Comparison of ENCODE assay signal across 7 cellular contexts in genomic region chr12:6889775-6890573, GRCh38. TPM values are rescaled to one million over a fixed set of nuclear protein-coding genes. Genes with fewer than 3 reads are reported as not detected.
DNase-seq lines count a peak whose midpoint lies in the region; ATAC-seq and TF ChIP-seq lines count a peak whose summit lies in the region.
"Not testable (repeated sequence)": the region's sequence is repeated elsewhere in the genome, so short reads cannot be mapped to it uniquely, and the experiment has no call there.

No MANE protein-coding gene starts in this region.

- not testable (repeated sequence) for ATAC-seq in RWPE2 (ENCODE audit: low read depth); activated T-helper 17 cell treated with anti-CD3 and anti-CD28 coated beads, Interleukin-2, amount 50 U/mL, for 72 hours (replicated peaks); natural killer cell treated with Interleukin-12 subunit alpha and Interleukin-12 subunit beta and Interleukin-15 and Interleukin-18, amount 100 ng/mL, for 72 hours

- H3K4me1 ChIP-seq in HEK293 (ENCODE audit: control insufficient read depth, insufficient read depth, low read length); RWPE2 (ENCODE audit: insufficient read depth, poor library complexity, severe bottlenecking); colonic mucosa: not testable (repeated sequence)
- H3K4me1 ChIP-seq in iPS-15b (ENCODE audit: control insufficient read depth, insufficient read depth, low read length) (peaks cover 18% of the 10 kb centered on the region), smooth muscle cell (ENCODE audit: low read depth) (peaks cover 16% of the 10 kb centered on the region)

- H3K4me2 ChIP-seq in smooth muscle cell: peak overlapping the region; percentile 78

- not testable (repeated sequence) for H3K4me1 Mint-ChIP-seq in activated T-helper 17 cell treated with anti-CD3 and anti-CD28 coated beads, Interleukin-2, amount 50 U/mL, for 72 hours
- peaks cover 11 to 12% of the 10 kb centered on the region in 2 donors for H3K4me1 Mint-ChIP-seq in natural killer cell treated with Interleukin-12 subunit alpha and Interleukin-12 subunit beta and Interleukin-15 and Interleukin-18, amount 100 ng/mL, for 72 hours (ENCODE audit: low read depth in 2 of 2)

- intact Hi-C loops in colonic mucosa (cut with DNase I): not testable (repeated sequence)

- CTCF ChIA-PET in HEK293 (lab: Yijun Ruan, JAX): interaction anchor here (0.7 kb wide), 2 partner anchors 38 to 351 kb away, joined by 3 read pairs; partner anchors contain the start of gene USP5

- not testable (repeated sequence) for H3K27me3 Mint-ChIP-seq in activated T-helper 17 cell treated with anti-CD3 and anti-CD28 coated beads, Interleukin-2, amount 50 U/mL, for 72 hours; natural killer cell treated with Interleukin-12 subunit alpha and Interleukin-12 subunit beta and Interleukin-15 and Interleukin-18, amount 100 ng/mL, for 72 hours

- peak overlapping the region; percentile 85 for H3K4me3 Mint-ChIP-seq in activated T-helper 17 cell treated with anti-CD3 and anti-CD28 coated beads, Interleukin-2, amount 50 U/mL, for 72 hours
- peak overlapping the region; percentile 87 for H3K4me3 Mint-ChIP-seq in natural killer cell treated with Interleukin-12 subunit alpha and Interleukin-12 subunit beta and Interleukin-15 and Interleukin-18, amount 100 ng/mL, for 72 hours

- H2AFZ ChIP-seq in smooth muscle cell (ENCODE audit: low read depth): not testable (repeated sequence)

- DNase-seq in RWPE2 (ENCODE audit: low spot score); colonic mucosa; natural killer cell treated with Interleukin-12 subunit alpha and Interleukin-12 subunit beta and Interleukin-15 and Interleukin-18, amount 100 ng/mL, for 72 hours (ENCODE audit: low spot score); smooth muscle cell (lab: John Stamatoyannopoulos, UW; ENCODE audit: unreplicated experiment): not testable (repeated sequence)

- H3K27me3 ChIP-seq in RWPE2 (ENCODE audit: insufficient read depth, poor library complexity, severe bottlenecking); colonic mucosa; iPS-15b (ENCODE audit: control insufficient read depth, insufficient read depth, low read length); smooth muscle cell (ENCODE audit: low read depth): not testable (repeated sequence)

- H3K9me3 Mint-ChIP-seq in activated T-helper 17 cell treated with anti-CD3 and anti-CD28 coated beads, Interleukin-2, amount 50 U/mL, for 72 hours; natural killer cell treated with Interleukin-12 subunit alpha and Interleukin-12 subunit beta and Interleukin-15 and Interleukin-18, amount 100 ng/mL, for 72 hours: not testable (repeated sequence)

- H3K36me3 ChIP-seq in HEK293 (ENCODE audit: control insufficient read depth in 2 of 2, insufficient read depth in 1 of 2, low read length in 2 of 2); RWPE2 (ENCODE audit: low read depth); colonic mucosa; iPS-15b (ENCODE audit: control insufficient read depth, insufficient read depth, low read length); smooth muscle cell (ENCODE audit: low read depth): not testable (repeated sequence)

- H4K20me1 ChIP-seq in smooth muscle cell (ENCODE audit: low read depth): not testable (repeated sequence)

- TF ChIP-seq CTCF in HEK293 (tag by site-specific recombination; IDR thresholded peaks at IDR 0.05); RWPE2 (IDR thresholded peaks at IDR 0.05; ENCODE audit: poor library complexity, severe bottlenecking); colonic mucosa (IDR thresholded peaks at IDR 0.05); smooth muscle cell (IDR thresholded peaks at IDR 0.05; ENCODE audit: borderline replicate concordance, insufficient read depth, poor library complexity, severe bottlenecking): not testable (repeated sequence)

- WGBS in smooth muscle cell (ENCODE audit: low lambda C conversion rate): 94% methylated on average over 16 of the region's 21 CpGs

- H3K4me3 ChIP-seq in HEK293 (ENCODE audit: low read depth, low read length); RWPE2 (ENCODE audit: severe bottlenecking); colonic mucosa; smooth muscle cell: not testable (repeated sequence)
- peak overlapping the region; percentile 31 for H3K4me3 ChIP-seq in iPS-15b (ENCODE audit: low read depth, low read length)

- not testable (repeated sequence) for H3K9me3 ChIP-seq in HEK293 (ENCODE audit: control insufficient read depth, insufficient read depth, low read depth, low read length); RWPE2 (ENCODE audit: severe bottlenecking); colonic mucosa; iPS-15b (ENCODE audit: control insufficient read depth, insufficient read depth, low read length); smooth muscle cell (replicated peaks; ENCODE audit: low read depth)

- peak overlapping the region; percentile 78; the same call in 1 of the 2 replicates for H3K27ac ChIP-seq in HEK293 (ENCODE audit: extremely low read depth, low read depth, low read length)
- peak overlapping the region; percentile 52 for H3K27ac ChIP-seq in RWPE2 (ENCODE audit: poor library complexity, severe bottlenecking)
- peak overlapping the region; percentile 71 for H3K27ac ChIP-seq in colonic mucosa
- H3K27ac ChIP-seq in smooth muscle cell (ENCODE audit: low read depth): peak overlapping the region; percentile 81

- not testable (repeated sequence) for H3K79me2 ChIP-seq in smooth muscle cell (ENCODE audit: low read depth)

- H3K9ac ChIP-seq in colonic mucosa (ENCODE audit: low read depth in 2 of 2, low read length in 2 of 2) (peak overlapping the region in 1 of 2 donors; percentile 80), iPS-15b (ENCODE audit: low read depth, low read length) (peak overlapping the region; percentile 79)
- not testable (repeated sequence) for H3K9ac ChIP-seq in smooth muscle cell (ENCODE audit: low read depth)

- POLR2A ChIA-PET in HEK293 (lab: Yijun Ruan, JAX): interaction anchor here (0.7 kb wide), 1 partner anchor 17 kb away, joined by 3 read pairs; the partner anchor contains the start of gene SPSB2

- not testable (repeated sequence) for H3K36me3 Mint-ChIP-seq in activated T-helper 17 cell treated with anti-CD3 and anti-CD28 coated beads, Interleukin-2, amount 50 U/mL, for 72 hours (ENCODE audit: low read depth); natural killer cell treated with Interleukin-12 subunit alpha and Interleukin-12 subunit beta and Interleukin-15 and Interleukin-18, amount 100 ng/mL, for 72 hours

- H3F3A ChIP-seq in smooth muscle cell (ENCODE audit: low read depth): not testable (repeated sequence)

- peak overlapping the region; percentile 90 for H3K27ac Mint-ChIP-seq in activated T-helper 17 cell treated with anti-CD3 and anti-CD28 coated beads, Interleukin-2, amount 50 U/mL, for 72 hours
- H3K27ac Mint-ChIP-seq in natural killer cell treated with Interleukin-12 subunit alpha and Interleukin-12 subunit beta and Interleukin-15 and Interleukin-18, amount 100 ng/mL, for 72 hours: peak overlapping the region; percentile 94 to 95

TF ChIP-seq in HEK293, 187 proteins besides CTCF, POLR2A, EP300 and RAD21:
- TF ChIP-seq ZNF121 (tag by site-specific recombination; IDR thresholded peaks at IDR 0.05): peak; percentile 81; the same call in 1 of the 2 replicates

RNA-seq across cellular contexts. Expression of gene LRRC23, which starts 14.6 kb away (rescaled TPM):
- total RNA-seq in activated T-helper 17 cell treated with anti-CD3 and anti-CD28 coated beads, Interleukin-2, amount 50 U/mL, for 72 hours: 1 to 10 TPM; 4.4 to 7.6 TPM
- total RNA-seq in colonic mucosa (1 to 10 TPM; 7.3 to 8.0 TPM), smooth muscle cell (14.2 and 19.9 TPM in 2 replicates)
- 1 to 10 TPM; 3.2 to 7.1 TPM for total RNA-seq in natural killer cell treated with Interleukin-12 subunit alpha and Interleukin-12 subunit beta and Interleukin-15 and Interleukin-18, amount 100 ng/mL, for 72 hours
- 13.7 and 19.5 TPM in 2 replicates for polyA plus RNA-seq in smooth muscle cell

RNA-seq across cellular contexts. Expression of gene SPSB2, which starts 16.9 kb away (rescaled TPM):
- 1 to 10 TPM; 2.2 to 2.4 TPM for total RNA-seq in activated T-helper 17 cell treated with anti-CD3 and anti-CD28 coated beads, Interleukin-2, amount 50 U/mL, for 72 hours
- total RNA-seq in colonic mucosa (10 to 100 TPM in 1 of 2 donors, 1 to 10 TPM in 1; 8.4 to 19.8 TPM), smooth muscle cell (2.3 and 2.5 TPM in 2 replicates)
- 1 to 10 TPM; 6.0 to 6.9 TPM for total RNA-seq in natural killer cell treated with Interleukin-12 subunit alpha and Interleukin-12 subunit beta and Interleukin-15 and Interleukin-18, amount 100 ng/mL, for 72 hours
- 5.9 and 7.9 TPM in 2 replicates for polyA plus RNA-seq in smooth muscle cell

RNA-seq across cellular contexts. Expression of gene TPI1, which starts 22.6 kb away (rescaled TPM):
- total RNA-seq in activated T-helper 17 cell treated with anti-CD3 and anti-CD28 coated beads, Interleukin-2, amount 50 U/mL, for 72 hours: 1,000 to 10,000 TPM; 1,893 to 2,116 TPM
- total RNA-seq in colonic mucosa (1,000 to 10,000 TPM; 1,097 to 1,106 TPM), smooth muscle cell (1,112 and 1,199 TPM in 2 replicates)
- total RNA-seq in natural killer cell treated with Interleukin-12 subunit alpha and Interleukin-12 subunit beta and Interleukin-15 and Interleukin-18, amount 100 ng/mL, for 72 hours: 1,000 to 10,000 TPM; 1,157 to 1,903 TPM
- 2,097 and 2,100 TPM in 2 replicates for polyA plus RNA-seq in smooth muscle cell

RNA-seq across cellular contexts. Expression of gene ENO2, which starts 24.4 kb away (rescaled TPM):
- total RNA-seq in activated T-helper 17 cell treated with anti-CD3 and anti-CD28 coated beads, Interleukin-2, amount 50 U/mL, for 72 hours: 100 to 1,000 TPM; 234 to 858 TPM
- 10 to 100 TPM in 1 of 2 donors, 1 to 10 TPM in 1; 7.6 to 15.7 TPM for total RNA-seq in colonic mucosa
- total RNA-seq in natural killer cell treated with Interleukin-12 subunit alpha and Interleukin-12 subunit beta and Interleukin-15 and Interleukin-18, amount 100 ng/mL, for 72 hours: 100 to 1,000 TPM; 151 to 158 TPM
- 52.5 and 58.8 TPM in 2 replicates for total RNA-seq in smooth muscle cell
- 105 and 127 TPM in 2 replicates for polyA plus RNA-seq in smooth muscle cell

RNA-seq across cellular contexts. Expression of gene ATN1, which starts 37.8 kb away (rescaled TPM):
- total RNA-seq in activated T-helper 17 cell treated with anti-CD3 and anti-CD28 coated beads, Interleukin-2, amount 50 U/mL, for 72 hours: 10 to 100 TPM; 34.0 to 62.3 TPM
- total RNA-seq in colonic mucosa (100 to 1,000 TPM in 1 of 2 donors, 10 to 100 TPM in 1; 67.5 to 103 TPM), smooth muscle cell (9.9 and 30.4 TPM in 2 replicates)
- 10 to 100 TPM; 36.5 to 62.2 TPM for total RNA-seq in natural killer cell treated with Interleukin-12 subunit alpha and Interleukin-12 subunit beta and Interleukin-15 and Interleukin-18, amount 100 ng/mL, for 72 hours
- polyA plus RNA-seq in smooth muscle cell: 28.8 and 36.1 TPM in 2 replicates
